ENCODE assay signal across 14 cellular contexts in genomic region chr12:65877836-65878235, GRCh38. TPM values are rescaled to one million over a fixed set of nuclear protein-coding genes. Genes with fewer than 3 reads are reported as not detected.
"Had no signal": no experiment of that assay in that cellular context is flagged by ENCODE, and none has a peak within 500 bp of the region (broad histone marks: within the 10 kb centered on the region; RNA-seq: fewer than 3 reads in every experiment).

No MANE protein-coding gene starts in this region.

- H3K9me3 ChIP-seq: body of pancreas, pancreas had no signal

- H3K9me3 Mint-ChIP-seq: activated B cell treated with CpG ODN at 0.5 μM for 24 hours; activated T-helper 2 cell treated with anti-CD3 and anti-CD28 coated beads, Interferon-gamma antibody, Interleukin-2, Interleukin-4, amounts not matched to agents 10 μg/mL and 5 μg/mL and 100 μg/mL, durations not matched to agents 14 hours and 24 hours and 36 hours; dendritic cell treated with granulocyte-macrophage colony-stimulating factor and Interleukin-4, amounts not matched to agents 40 ng/mL and 50 ng/mL, for 4 days; effector memory CD8-positive, alpha-beta T cell had no signal

- H3K27me3 ChIP-seq: body of pancreas, pancreas had no signal

- H3K27ac Mint-ChIP-seq: activated B cell treated with CpG ODN at 0.5 μM for 24 hours; activated T-helper 2 cell treated with anti-CD3 and anti-CD28 coated beads, Interferon-gamma antibody, Interleukin-2, Interleukin-4, amounts not matched to agents 10 μg/mL and 5 μg/mL and 100 μg/mL, durations not matched to agents 14 hours and 24 hours and 36 hours; dendritic cell treated with granulocyte-macrophage colony-stimulating factor and Interleukin-4, amounts not matched to agents 40 ng/mL and 50 ng/mL, for 4 days; effector memory CD8-positive, alpha-beta T cell had no signal

- H3K27ac ChIP-seq: skin epidermis had no signal

- H3K4me3 Mint-ChIP-seq: activated B cell treated with CpG ODN at 0.5 μM for 24 hours; dendritic cell treated with granulocyte-macrophage colony-stimulating factor and Interleukin-4, amounts not matched to agents 40 ng/mL and 50 ng/mL, for 4 days; effector memory CD8-positive, alpha-beta T cell had no signal

- ATAC-seq: effector memory CD8-positive, alpha-beta T cell had no signal

- DNase-seq: activated B cell treated with CpG ODN at 0.5 μM for 24 hours; activated CD4-positive, alpha-beta T cell treated with anti-CD3 and anti-CD28 coated beads, Interleukin-2, amount 50 U/mL, for 1 hour; activated naive CD4-positive, alpha-beta T cell treated with anti-CD3 and anti-CD28 coated beads, Interleukin-2, amount 50 U/mL, for 16 hours; effector memory CD8-positive, alpha-beta T cell; glutamatergic neuron; left colon; T-helper 1 cell had no signal

- H3K36me3 ChIP-seq: pancreas had no signal

- FAIRE-seq: pancreas, urothelium cell line had no signal

- H3K4me3 ChIP-seq: body of pancreas, lung, skin epidermis had no signal

RNA-seq across cellular contexts. Expression of gene HMGA2, which starts 53.6 kb away (rescaled TPM):
- total RNA-seq: activated B cell treated with CpG ODN at 0.5 μM for 24 hours; activated T-helper 2 cell treated with anti-CD3 and anti-CD28 coated beads, Interferon-gamma antibody, Interleukin-2, Interleukin-4, amounts not matched to agents 10 μg/mL and 5 μg/mL and 100 μg/mL, durations not matched to agents 14 hours and 24 hours and 36 hours had no signal
